21 cellular contexts compared by ENCODE assay signal in genomic region chr19:49050376-49051033, GRCh38. TPM values are rescaled to one million over a fixed set of nuclear protein-coding genes. Genes with fewer than 3 reads are reported as not detected.
DNase-seq lines count a peak whose midpoint lies in the region; ATAC-seq, FAIRE-seq and TF ChIP-seq lines count a peak whose summit lies in the region.
"Not testable (repeated sequence)": the region's sequence is repeated elsewhere in the genome, so short reads cannot be mapped to it uniquely, and the experiment has no call there.
"Had no signal": no experiment of that assay in that cellular context is flagged by ENCODE, and none has a peak within 500 bp of the region (broad histone marks: within the 10 kb centered on the region; RNA-seq: fewer than 3 reads in every experiment).

No MANE protein-coding gene starts in this region.

- H3K36me3 ChIP-seq in PC-9 (ENCODE audit: low read depth); mammary epithelial cell (ENCODE audit: insufficient read depth, low read length): not testable (repeated sequence)

- H4K20me1 ChIP-seq in PC-9 (ENCODE audit: insufficient read depth); mammary epithelial cell (ENCODE audit: insufficient read depth, low read length): not testable (repeated sequence)

- not testable (repeated sequence) for H3K9me2 ChIP-seq in PC-9 (ENCODE audit: insufficient read depth)

- dilution Hi-C loops in mammary epithelial cell (cut with HindIII; ENCODE audit: low sequenced_read_pairs): not testable (repeated sequence)

- TF ChIP-seq EP300 in A549 (IDR thresholded peaks at IDR 0.05): not testable (repeated sequence)

- not testable (repeated sequence) for H3K27me3 ChIP-seq in PC-9 (ENCODE audit: insufficient read depth, low read depth); mammary epithelial cell (ENCODE audit: insufficient read depth, low read length)

- H3K9me3 ChIP-seq in A549; PC-9 (ENCODE audit: insufficient read depth, low read depth); mammary epithelial cell (replicated peaks; ENCODE audit: insufficient read depth, low read length): not testable (repeated sequence)

- CTCF ChIA-PET in A549 (lab: Yijun Ruan, JAX): interaction anchor here (1.7 kb wide), 1 partner anchor 57 kb away, joined by 5 read pairs; the partner anchor contains the start of genes GYS1 and RUVBL2
- CTCF ChIA-PET in PC-9 (lab: Charles Lee); mammary epithelial cell (lab: Charles Lee; ENCODE audit: low non-redundant PET): not testable (repeated sequence)

- not testable (repeated sequence) for H3K4me1 ChIP-seq in A549; PC-9 (replicated peaks; ENCODE audit: insufficient read depth); mammary epithelial cell (ENCODE audit: insufficient read depth, low read length)

- not testable (repeated sequence) for TF ChIP-seq POLR2A in A549 (IDR thresholded peaks at IDR 0.05; ENCODE audit: low read length)

- not testable (repeated sequence) for H3K4me3 ChIP-seq in A549; PC-9; mammary epithelial cell (replicated peaks in 1 of 3; ENCODE audit: insufficient read depth in 1 of 3, low read depth in 2 of 3, low read length in 3 of 3); fibroblast of the aortic adventitia (ENCODE audit: low read depth, low read length)

- H3K4me2 ChIP-seq in A549 (peak overlapping the region; percentile 57), PC-9 (peak overlapping the region; percentile 47)
- H3K4me2 ChIP-seq in mammary epithelial cell (ENCODE audit: insufficient read depth, low read depth, low read length): not testable (repeated sequence)

- FAIRE-seq in A549 (lab: Jason Lieb, UNC): not testable (repeated sequence)

- peak; percentile 69 to 79 for DNase-seq in A549 (ENCODE audit: low read depth in 1 of 2, low spot score in 1 of 2)
- DNase-seq in ELF-1 (ENCODE audit: low read depth, low spot score): peak; percentile 15
- peak; percentile 82 for DNase-seq in HK-2 (ENCODE audit: unreplicated experiment)
- peak; percentile 82 for DNase-seq in PC-9
- DNase-seq in T1000 (lab: John Stamatoyannopoulos, UW): peak; percentile 40
- peak; percentile 82 for DNase-seq in mammary epithelial cell
- DNase-seq in fibroblast of the aortic adventitia (ENCODE audit: low read depth): peak; percentile 44
- DNase-seq in myocyte (ENCODE audit: low read depth): peak; percentile 61

- TF ChIP-seq CTCF in A549 (IDR thresholded peaks at IDR 0.05); PC-9 (conservative IDR thresholded peaks at IDR 0.05); mammary epithelial cell (conservative IDR thresholded peaks at IDR 0.05 in 1 of 2, IDR thresholded peaks at IDR 0.05 in 1 of 2; ENCODE audit: extremely low read depth in 1 of 2, insufficient read depth in 1 of 2, low read depth in 1 of 2, low read length in 2 of 2); fibroblast of the aortic adventitia (IDR thresholded peaks at IDR 0.05; ENCODE audit: insufficient read depth, low read length): not testable (repeated sequence)

- H3F3A ChIP-seq in PC-9 (ENCODE audit: insufficient read depth, low read depth): not testable (repeated sequence)

- ATAC-seq in A549: peak; percentile 86 to 95

- H2AFZ ChIP-seq in PC-9; mammary epithelial cell (ENCODE audit: low read depth, low read length): not testable (repeated sequence)

- H3K27ac ChIP-seq in A549 (peak overlapping the region; percentile 43 to 85; a peak in 5 of 6 replicates), mammary epithelial cell (ENCODE audit: insufficient read depth, low read depth, low read length) (peak overlapping the region; percentile 6)
- H3K27ac ChIP-seq in PC-9: not testable (repeated sequence)

- POLR2A ChIA-PET in A549 (lab: Yijun Ruan, JAX); PC-9 (lab: Charles Lee; ENCODE audit: unreplicated experiment): not testable (repeated sequence)

- H3K79me2 ChIP-seq in PC-9 (ENCODE audit: low read depth); mammary epithelial cell (ENCODE audit: insufficient read depth, low read length): not testable (repeated sequence)

- TSS peak; percentile 50 for BruUV-seq in PC-9 (replicated peaks; lab: Mats Ljungman, UMichigan)
- not testable (repeated sequence) for BruUV-seq in mammary epithelial cell (replicated peaks; lab: Mats Ljungman, UMichigan)

- not testable (repeated sequence) for TF ChIP-seq RAD21 in A549 (conservative IDR thresholded peaks at IDR 0.05 in 1 of 2, IDR thresholded peaks at IDR 0.05 in 1 of 2)

- 23% methylated on average over 23 of the region's 24 CpGs for WGBS in A549 (ENCODE audit: missing lambda C conversion rate)
- WGBS in mammary epithelial cell (ENCODE audit: low coverage, missing lambda C conversion rate): 24% methylated on average over 9 of the region's 24 CpGs

- intact Hi-C loops in PC-9 (cut with micrococcal nuclease; ENCODE audit: unreplicated experiment); mammary epithelial cell (cut with micrococcal nuclease): not testable (repeated sequence)

- H3K9ac ChIP-seq in mammary epithelial cell (ENCODE audit: insufficient read depth, low read length): not testable (repeated sequence)

- in situ Hi-C loops in mammary epithelial cell (cut with MboI; ENCODE audit: low sequenced_read_pairs in 2 of 2): loop anchor here in 1 of 2 donors (5.0 kb wide), 1 partner anchor 38 kb away; no protein-coding TSS in a partner anchor

RNA-seq across cellular contexts. Expression of gene CGB8, which starts 1.6 kb away (rescaled TPM):
- polyA plus RNA-seq in A549 (2011; rRNA removed) (0.63 and 0.95 TPM in 2 replicates), A549 (2017; fragmentation: RNase III; extraction: RNeasy Plus Mini Kit Qiagen cat#74134 plus additional on column Dnase treatment) (2.0 to 2.7 TPM (median 2.4 TPM) in 3 replicates), mammary epithelial cell (not detected)
- polyA plus RNA-seq in A549 (2012; cell fraction: cytosol; rRNA removed): 4.6 and 5.6 TPM in 2 replicates
- polyA plus RNA-seq in A549 (2012; cell fraction: nucleus; rRNA removed): 14.8 and 19.9 TPM in 2 replicates
- polyA minus RNA-seq in A549 (2011; rRNA and poly(A)+ RNA removed): 0.49 TPM in 1 of 2 replicates, not detected in the other
- total RNA-seq in PC-9 (2021) (1.0 and 5.3 TPM in 2 replicates), mammary epithelial cell (not detected), fibroblast of the aortic adventitia (ENCODE audit: low replicate concordance) (not detected in 2 replicates), myocyte (not detected in 2 replicates)
- not detected for polyA minus RNA-seq in mammary epithelial cell
- polyA plus RNA-seq in myocyte (2012): 1.3 TPM
- total RNA-seq: A673; activated CD4-positive, alpha-beta memory T cell treated with anti-CD3 and anti-CD28 coated beads for 36 hours; activated T-cell treated with anti-CD3 and anti-CD28 coated beads, Interleukin-2, amount 50 U/mL, for 72 hours; body of pancreas; dorsolateral prefrontal cortex; kidney; liver; naive thymus-derived CD4-positive, alpha-beta T cell; NCI-H460; posterior vena cava; vagina had no signal
- polyA plus RNA-seq: IgD-negative memory B cell; liver; naive thymus-derived CD4-positive, alpha-beta T cell had no signal

RNA-seq across cellular contexts. Expression of gene CGB5, which starts 6.9 kb away (rescaled TPM):
- polyA plus RNA-seq in A549 (2011; rRNA removed): 0.15 and 0.23 TPM in 2 replicates
- 1.2 TPM in 2 replicates for polyA plus RNA-seq in A549 (2012; cell fraction: cytosol; rRNA removed)
- 2.4 and 3.9 TPM in 2 replicates for polyA plus RNA-seq in A549 (2012; cell fraction: nucleus; rRNA removed)
- polyA plus RNA-seq in A549 (2017; fragmentation: RNase III; extraction: RNeasy Plus Mini Kit Qiagen cat#74134 plus additional on column Dnase treatment): 0.53 to 0.94 TPM (median 0.71 TPM) in 3 replicates
- polyA minus RNA-seq in A549 (2011; rRNA and poly(A)+ RNA removed): not detected in 2 replicates
- 1.1 and 1.9 TPM in 2 replicates for total RNA-seq in PC-9 (2021)
- 1 to 10 TPM in 1 of 2 donors, not detected in 1; 1.1 TPM for total RNA-seq in mammary epithelial cell
- polyA plus RNA-seq in mammary epithelial cell: not detected
- not detected for polyA minus RNA-seq in mammary epithelial cell
- not detected in 2 replicates for total RNA-seq in fibroblast of the aortic adventitia (ENCODE audit: low replicate concordance)
- not detected in 2 replicates for total RNA-seq in myocyte
- not detected for polyA plus RNA-seq in myocyte (2012)
- total RNA-seq: A673; activated CD4-positive, alpha-beta memory T cell treated with anti-CD3 and anti-CD28 coated beads for 36 hours; activated T-cell treated with anti-CD3 and anti-CD28 coated beads, Interleukin-2, amount 50 U/mL, for 72 hours; body of pancreas; dorsolateral prefrontal cortex; kidney; liver; naive thymus-derived CD4-positive, alpha-beta T cell; NCI-H460; posterior vena cava; vagina had no signal
- polyA plus RNA-seq: IgD-negative memory B cell; liver; naive thymus-derived CD4-positive, alpha-beta T cell had no signal

RNA-seq across cellular contexts. Expression of gene CGB7, which starts 7.0 kb away (rescaled TPM):
- polyA plus RNA-seq in A549 (2011; rRNA removed) (0.34 and 0.56 TPM in 2 replicates), A549 (2017; fragmentation: RNase III; extraction: RNeasy Plus Mini Kit Qiagen cat#74134 plus additional on column Dnase treatment) (0.63 to 0.88 TPM (median 0.79 TPM) in 3 replicates), mammary epithelial cell (4.2 TPM)
- 0.78 and 0.89 TPM in 2 replicates for polyA plus RNA-seq in A549 (2012; cell fraction: cytosol; rRNA removed)
- polyA plus RNA-seq in A549 (2012; cell fraction: nucleus; rRNA removed): 5.6 and 5.8 TPM in 2 replicates
- polyA minus RNA-seq in A549 (2011; rRNA and poly(A)+ RNA removed): 0.74 and 0.88 TPM in 2 replicates
- total RNA-seq in PC-9 (2021) (4.8 and 6.8 TPM in 2 replicates), mammary epithelial cell (1 to 10 TPM in 1 of 2 donors, under 1 TPM in 1; 0.83 to 5.1 TPM), fibroblast of the aortic adventitia (ENCODE audit: low replicate concordance) (0.09 TPM in 1 of 2 replicates, not detected in the other), myocyte (0.29 TPM in 1 of 2 replicates, not detected in the other)
- 9.8 TPM for polyA minus RNA-seq in mammary epithelial cell
- polyA plus RNA-seq in myocyte (2012): 1.9 TPM
- total RNA-seq: A673; activated CD4-positive, alpha-beta memory T cell treated with anti-CD3 and anti-CD28 coated beads for 36 hours; activated T-cell treated with anti-CD3 and anti-CD28 coated beads, Interleukin-2, amount 50 U/mL, for 72 hours; body of pancreas; kidney; liver; naive thymus-derived CD4-positive, alpha-beta T cell; NCI-H460; posterior vena cava had no signal
- polyA plus RNA-seq: IgD-negative memory B cell; liver; naive thymus-derived CD4-positive, alpha-beta T cell had no signal

RNA-seq across cellular contexts. Expression of gene CGB1, which starts 13.8 kb away (rescaled TPM):
- polyA plus RNA-seq in A549 (2011; rRNA removed): not detected in 2 replicates
- polyA plus RNA-seq in A549 (2012; cell fraction: cytosol; rRNA removed): 0.08 and 0.10 TPM in 2 replicates
- polyA plus RNA-seq in A549 (2012; cell fraction: nucleus; rRNA removed): 1.8 TPM in 1 of 2 replicates, not detected in the other
- polyA plus RNA-seq in A549 (2017; fragmentation: RNase III; extraction: RNeasy Plus Mini Kit Qiagen cat#74134 plus additional on column Dnase treatment): 0.13 TPM in 1 of 3 replicates, not detected in the others
- not detected in 2 replicates for polyA minus RNA-seq in A549 (2011; rRNA and poly(A)+ RNA removed)
- 0.83 TPM in 1 of 2 replicates, not detected in the other for total RNA-seq in PC-9 (2021)
- not detected for total RNA-seq in mammary epithelial cell
- polyA plus RNA-seq in mammary epithelial cell: not detected
- not detected for polyA minus RNA-seq in mammary epithelial cell
- not detected in 2 replicates for total RNA-seq in fibroblast of the aortic adventitia (ENCODE audit: low replicate concordance)
- not detected in 2 replicates for total RNA-seq in myocyte
- 0.33 TPM for polyA plus RNA-seq in myocyte (2012)
- total RNA-seq: A673; activated CD4-positive, alpha-beta memory T cell treated with anti-CD3 and anti-CD28 coated beads for 36 hours; activated T-cell treated with anti-CD3 and anti-CD28 coated beads, Interleukin-2, amount 50 U/mL, for 72 hours; body of pancreas; dorsolateral prefrontal cortex; kidney; liver; naive thymus-derived CD4-positive, alpha-beta T cell; NCI-H460; posterior vena cava; vagina had no signal
- polyA plus RNA-seq: IgD-negative memory B cell; liver; naive thymus-derived CD4-positive, alpha-beta T cell; thymus had no signal

RNA-seq across cellular contexts. Expression of gene NTF4, which starts 14.1 kb away (rescaled TPM):
- 0.34 and 0.37 TPM in 2 replicates for polyA plus RNA-seq in A549 (2011; rRNA removed)
- 0.49 and 0.52 TPM in 2 replicates for polyA plus RNA-seq in A549 (2012; cell fraction: cytosol; rRNA removed)
- 0.94 and 1.1 TPM in 2 replicates for polyA plus RNA-seq in A549 (2012; cell fraction: nucleus; rRNA removed)
- 1.0 to 2.4 TPM (median 1.7 TPM) in 3 replicates for polyA plus RNA-seq in A549 (2017; fragmentation: RNase III; extraction: RNeasy Plus Mini Kit Qiagen cat#74134 plus additional on column Dnase treatment)
- 0.25 and 0.54 TPM in 2 replicates for polyA minus RNA-seq in A549 (2011; rRNA and poly(A)+ RNA removed)
- total RNA-seq in PC-9 (2021): 14.0 and 18.6 TPM in 2 replicates
- 10 to 100 TPM; 14.8 to 42.8 TPM for total RNA-seq in mammary epithelial cell
- polyA plus RNA-seq in mammary epithelial cell: 9.5 TPM
- 1.0 TPM for polyA minus RNA-seq in mammary epithelial cell
- total RNA-seq in fibroblast of the aortic adventitia (ENCODE audit: low replicate concordance): not detected in 2 replicates
- not detected in 2 replicates for total RNA-seq in myocyte
- polyA plus RNA-seq in myocyte (2012): 1.6 TPM
- total RNA-seq: A673; activated CD4-positive, alpha-beta memory T cell treated with anti-CD3 and anti-CD28 coated beads for 36 hours; activated T-cell treated with anti-CD3 and anti-CD28 coated beads, Interleukin-2, amount 50 U/mL, for 72 hours; body of pancreas; dorsolateral prefrontal cortex; liver; naive thymus-derived CD4-positive, alpha-beta T cell; NCI-H460; posterior vena cava had no signal
- polyA plus RNA-seq: IgD-negative memory B cell; liver; naive thymus-derived CD4-positive, alpha-beta T cell had no signal

Comparison
In these comparisons a context has a peak if more than half of its experiments do, and no peak if none do; other contexts are left out.
1. DNase-seq: peak in every context shown above with its lines; median percentile 82 in HK-2; 82 in PC-9; 82 in mammary epithelial cell; 74 in A549; 61 in myocyte; 44 in fibroblast of the aortic adventitia; 40 in T1000; 15 in ELF-1.